Comparison of ENCODE assay signal across 9 cellular contexts in the genomic region with DNA sequence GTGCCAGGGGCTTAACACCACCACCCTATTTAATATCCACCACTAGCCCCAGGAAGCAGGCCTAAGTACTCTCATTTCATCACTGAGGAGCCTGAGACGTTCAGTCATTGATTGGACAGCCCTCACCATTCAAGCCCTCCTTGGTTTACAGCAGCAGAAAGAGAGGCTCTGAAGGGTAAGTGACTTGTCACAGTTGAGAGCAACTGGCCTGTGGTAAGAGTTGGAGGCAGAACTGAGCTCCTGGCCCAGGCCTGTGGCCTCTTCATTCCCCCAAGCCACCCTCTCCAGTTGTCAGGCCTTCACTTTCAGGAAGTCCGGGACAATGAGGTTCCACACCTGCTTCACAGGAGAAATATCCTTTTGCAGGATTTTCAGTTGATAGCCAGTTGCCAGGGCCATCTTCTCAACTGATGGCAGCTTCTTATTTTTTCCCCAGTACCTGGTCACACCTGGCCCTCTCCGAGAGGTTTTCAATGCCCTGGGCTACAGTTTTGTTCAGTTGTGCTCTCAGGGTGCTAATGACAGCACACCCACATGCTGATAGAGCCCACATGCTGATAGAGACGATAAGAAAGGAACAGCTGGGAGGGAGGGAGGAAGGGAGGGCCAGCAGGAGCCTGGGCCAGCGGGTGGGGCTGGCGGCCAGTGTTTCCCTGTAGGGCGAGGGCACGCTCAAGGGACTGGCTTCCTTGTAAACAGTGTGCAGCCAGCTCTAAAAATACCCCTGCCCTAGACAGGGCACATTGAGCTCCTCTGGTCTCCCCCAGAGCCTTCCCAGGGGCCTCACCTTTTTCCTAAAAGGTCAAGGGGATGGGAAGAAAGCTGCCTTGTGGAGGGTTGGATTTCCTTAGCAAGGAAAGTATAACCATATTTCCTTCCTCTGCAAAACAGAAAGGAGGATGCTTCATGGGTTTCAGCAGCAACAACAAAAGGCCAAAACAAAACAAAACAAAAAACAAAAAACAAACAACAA.
DNase-seq lines count a peak whose midpoint lies in the region; ATAC-seq, FAIRE-seq and TF ChIP-seq lines count a peak whose summit lies in the region.
"Had no signal": no experiment of that assay in that cellular context is flagged by ENCODE, and none has a peak within 500 bp of the region (broad histone marks: within the 10 kb centered on the region; RNA-seq: fewer than 3 reads in every experiment).

No MANE protein-coding gene starts in this region.

- H3K27me3 ChIP-seq in Panc1 (ENCODE audit: control insufficient read depth, insufficient read depth, low read length): no peaks in the 10 kb centered on the region
- no peaks in the 10 kb centered on the region for H3K27me3 ChIP-seq in cardiac muscle cell

- H3K36me3 ChIP-seq in Panc1 (ENCODE audit: control insufficient read depth, insufficient read depth, low read length) (no peaks in the 10 kb centered on the region), cardiac muscle cell (no peaks in the 10 kb centered on the region)

- BruUV-seq in Panc1 (replicated peaks; lab: Mats Ljungman, UMichigan): no TSS peak

- H3K9me3 ChIP-seq in Panc1 (ENCODE audit: control insufficient read depth, insufficient read depth, low read depth, low read length) (no peaks in the 10 kb centered on the region; the same call in 1 of the 2 replicates), cardiac muscle cell (ENCODE audit: low read depth) (no peaks in the 10 kb centered on the region)

- in situ Hi-C loops in Panc1 (cut with HindIII; ENCODE audit: low pct_unique_long_range_greater_than_20kb, low sequenced_read_pairs): no loop called here

- POLR2A ChIA-PET in Panc1 (lab: Charles Lee): no interaction called here

- no peak for TF ChIP-seq CTCF in Panc1 (IDR thresholded peaks at IDR 0.05)
- no peak for TF ChIP-seq CTCF in cardiac muscle cell (IDR thresholded peaks at IDR 0.05; ENCODE audit: low read depth, low read length)

- H3K4me3 ChIP-seq in Panc1 (ENCODE audit: low read depth in 2 of 2, low read length in 2 of 2) (no peak overlapping the region), cardiac muscle cell (no peak overlapping the region)

- CTCF ChIA-PET in Panc1 (lab: Charles Lee): no interaction called here

- ATAC-seq in Panc1 (peak; percentile 18; the same call in 1 of the 2 replicates), GM19455 (IDR thresholded peaks at IDR 0.05; ENCODE audit: unreplicated experiment) (no peak)

- DNase-seq in DMS79 (lab: John Stamatoyannopoulos, UW) (peak; percentile 31), Panc1 (ENCODE audit: low read depth, low spot score) (no peak), cardiac muscle cell (ENCODE audit: low read depth in 1 of 2, low spot score in 1 of 2) (no peak), retina (peak; percentile 22), NCI-H1092 treated with DMSO at 0.1 percent for 48 hours (lab: John Stamatoyannopoulos, UW) (no peak), HTR-8/SVneo (ENCODE audit: insufficient read length, low spot score) (no peak)
- DNase-seq in stimulated activated CD8-positive, alpha-beta memory T cell treated with anti-CD3 and anti-CD28 coated beads, Interleukin-4, amount 100 ng/mL, for 48 hours: no peak
- DNase-seq: activated T-cell treated with anti-CD3 and anti-CD28 coated beads for 4 hours had no signal

- H3K27ac ChIP-seq in Panc1 (ENCODE audit: low read length): peak overlapping the region; percentile 20; the same call in 1 of the 2 replicates
- peak overlapping the region; percentile 74 for H3K27ac ChIP-seq in cardiac muscle cell

- H3K4me1 ChIP-seq in Panc1 (ENCODE audit: control insufficient read depth, insufficient read depth, low read length) (no peaks in the 10 kb centered on the region), cardiac muscle cell (ENCODE audit: low read depth) (peaks cover 42% of the 10 kb centered on the region)

- intact Hi-C loops in Panc1 (cut with micrococcal nuclease; ENCODE audit: unreplicated experiment): no loop called here

- no peak for FAIRE-seq in HTR-8/SVneo (lab: Jason Lieb, UNC)

Comparison
In these comparisons a context has a peak if more than half of its experiments do, and no peak if none do; other contexts are left out.
1. DNase-seq: peak in DMS79 (single experiment) and retina (single experiment); none in Panc1 (single experiment), cardiac muscle cell (0 of 2), NCI-H1092 treated with DMSO at 0.1 percent for 48 hours (single experiment), HTR-8/SVneo (single experiment) and stimulated activated CD8-positive, alpha-beta memory T cell treated with anti-CD3 and anti-CD28 coated beads, Interleukin-4, amount 100 ng/mL, for 48 hours (single experiment).